In genomic region chr3:52006820-52007133, GRCh38 we compare ENCODE assay signal across 18 cellular contexts. TPM values are rescaled to one million over a fixed set of nuclear protein-coding genes. Genes with fewer than 3 reads are reported as not detected.
DNase-seq lines count a peak whose midpoint lies in the region; TF ChIP-seq lines count a peak whose summit lies in the region.
"Had no signal": no experiment of that assay in that cellular context is flagged by ENCODE, and none has a peak within 500 bp of the region (broad histone marks: within the 10 kb centered on the region; RNA-seq: fewer than 3 reads in every experiment).

No MANE protein-coding gene starts in this region.

- WGBS in H9 (ENCODE audit: extremely low coverage, insufficient read length, low lambda C conversion rate) = no CpG with 5 or more reads among the region's 6 CpGs
- no CpG with 5 or more reads among the region's 6 CpGs for WGBS in neuronal stem cell (ENCODE audit: extremely low coverage in 2 of 2, insufficient read length in 2 of 2, insufficient replicate concordance in 1 of 2), 2 donors

- H3K27me3 ChIP-seq in BLaER1 (no peaks in the 10 kb centered on the region), H9 (ENCODE audit: insufficient read depth, low read length) (no peaks in the 10 kb centered on the region), neuronal stem cell (ENCODE audit: control insufficient read depth in 3 of 3, insufficient read depth in 3 of 3, low read depth in 1 of 3, low read length in 3 of 3) (no peaks in the 10 kb centered on the region)
- H3K27me3 ChIP-seq: MG63 had no signal

- H2AFZ ChIP-seq in H9 (ENCODE audit: low read length) (no peak overlapping the region), neuronal stem cell (ENCODE audit: low read length) (no peak overlapping the region)

- H4K8ac ChIP-seq in H9 (replicated peaks; ENCODE audit: insufficient read length, low read depth, low read length) (no peak overlapping the region), neuronal stem cell (ENCODE audit: low read depth, low read length) (no peak overlapping the region)

- H3K23ac ChIP-seq in H9 (ENCODE audit: insufficient read length, low read depth, low read length) = no peak overlapping the region
- no peak overlapping the region for H3K23ac ChIP-seq in neuronal stem cell (ENCODE audit: low read depth, low read length, poor library complexity)

- TF ChIP-seq CTCF in H9 (conservative IDR thresholded peaks at IDR 0.05) = no peak

- no peaks in the 10 kb centered on the region for H3K79me2 ChIP-seq in H9 (ENCODE audit: insufficient read depth, low read length)

- H2BK5ac ChIP-seq in H9 (ENCODE audit: insufficient read length, low read length) (no peak overlapping the region), neuronal stem cell (ENCODE audit: low read length) (no peak overlapping the region)

- H3K4ac ChIP-seq in H9 (ENCODE audit: low read depth, low read length) (no peak overlapping the region), neuronal stem cell (ENCODE audit: low read length) (no peak overlapping the region)

- H3K4me3 ChIP-seq in BLaER1 (no peak overlapping the region), neuronal stem cell (ENCODE audit: low read length in 2 of 2) (no peak overlapping the region)
- H3K4me3 ChIP-seq: A549, K562, MG63 had no signal

- H3K9me3 ChIP-seq in BLaER1 (no peaks in the 10 kb centered on the region), H9 (ENCODE audit: control insufficient read depth, low read depth, low read length) (no peaks in the 10 kb centered on the region), neuronal stem cell (replicated peaks in 1 of 2; ENCODE audit: control insufficient read depth in 2 of 2, insufficient read depth in 1 of 2, low read depth in 1 of 2, low read length in 2 of 2) (no peaks in the 10 kb centered on the region)
- H3K9me3 ChIP-seq: A549, MG63 had no signal

- H3K56ac ChIP-seq in H9 (ENCODE audit: insufficient read length, low read depth, low read length) = no peak overlapping the region

- no peak for DNase-seq in H9
- peak; percentile 43 for DNase-seq in SK-N-DZ (ENCODE audit: low spot score)
- no peak for DNase-seq in neuronal stem cell (ENCODE audit: low spot score)
- DNase-seq in DMS53 (lab: John Stamatoyannopoulos, UW) = no peak
- no peak for DNase-seq in NCI-H446 (lab: John Stamatoyannopoulos, UW)
- no peak for DNase-seq in Kasumi-1 (lab: John Stamatoyannopoulos, UW)
- DNase-seq: CD8-positive, alpha-beta memory T cell; DND-41; MG63; NCI-H1105 treated with DMSO at 0.1 percent for 48 hours; NCI-H146; NCI-H1930; NCI-H526 treated with DMSO at 0.1 percent for 48 hours; T-cell had no signal

- H3T11ph ChIP-seq in H9 (ENCODE audit: low read length) = no peak overlapping the region

- H2BK15ac ChIP-seq in H9 (ENCODE audit: low read depth, low read length) (no peak overlapping the region), neuronal stem cell (ENCODE audit: low read length) (no peak overlapping the region)

- H2BK120ac ChIP-seq in H9 (ENCODE audit: low read depth, low read length, poor library complexity, severe bottlenecking) (no peak overlapping the region), neuronal stem cell (ENCODE audit: low read depth, low read length) (no peak overlapping the region)

- H2AK5ac ChIP-seq in H9 (ENCODE audit: insufficient read length, low read length) (no peak overlapping the region), neuronal stem cell (ENCODE audit: low read depth, low read length) (peak overlapping the region; percentile 90)

- H3K14ac ChIP-seq in H9 (ENCODE audit: insufficient read depth, low read length) (0 out of 2 replicates have a peak overlapping the region, but pooled peaks have one; percentile 31), neuronal stem cell (ENCODE audit: low read length) (no peak overlapping the region)

- H3K4me1 ChIP-seq in BLaER1 = peaks cover 40% of the 10 kb centered on the region
- peaks cover 15% of the 10 kb centered on the region; the same call in 1 of the 2 replicates for H3K4me1 ChIP-seq in H9 (ENCODE audit: insufficient read depth, low read length)
- H3K4me1 ChIP-seq in neuronal stem cell (ENCODE audit: control insufficient read depth in 2 of 2, insufficient read depth in 1 of 2, low read depth in 1 of 2, low read length in 2 of 2) = peaks cover 41 to 50% of the 10 kb centered on the region in 2 donors
- H3K4me1 ChIP-seq: A549 had no signal

- peaks cover 4% of the 10 kb centered on the region for H3K27me3 Mint-ChIP-seq in H9 (ENCODE audit: low read depth)
- H3K27me3 Mint-ChIP-seq: T-cell had no signal

- H3K4me1 Mint-ChIP-seq in H9 = peaks cover 46 to 60% of the 10 kb centered on the region in 2 experiments

- no peaks in the 10 kb centered on the region for H3K23me2 ChIP-seq in H9 (ENCODE audit: insufficient read length, low read depth, low read length, poor library complexity, severe bottlenecking)

- H3K27ac ChIP-seq in BLaER1 (no peak overlapping the region), H9 (ENCODE audit: insufficient read length, low read depth, low read length) (no peak overlapping the region), neuronal stem cell (replicated peaks; ENCODE audit: low read length) (no peak overlapping the region)
- H3K27ac ChIP-seq: A549 had no signal

- no peak overlapping the region for H3K4me3 Mint-ChIP-seq in H9
- H3K4me3 Mint-ChIP-seq: CD8-positive, alpha-beta memory T cell; T-cell had no signal

- no peaks in the 10 kb centered on the region for H3K9me3 Mint-ChIP-seq in H9
- H3K9me3 Mint-ChIP-seq: CD14-positive monocyte; CD8-positive, alpha-beta memory T cell; T-cell had no signal

- H3K4me2 ChIP-seq in BLaER1 = peak overlapping the region; percentile 76
- H3K4me2 ChIP-seq in H9 (ENCODE audit: insufficient read depth, insufficient read length, low read length) = no peak overlapping the region
- H3K4me2 ChIP-seq in neuronal stem cell (ENCODE audit: insufficient read depth, low read length, poor library complexity, severe bottlenecking) = no peak overlapping the region
- H3K4me2 ChIP-seq: A549 had no signal

- H3K9ac ChIP-seq in BLaER1 (no peak overlapping the region), H9 (ENCODE audit: extremely low read depth, insufficient read length, low read length) (no peak overlapping the region), neuronal stem cell (ENCODE audit: low read depth, low read length, poor library complexity) (peak overlapping the region; percentile 13)

- no peaks in the 10 kb centered on the region for H3K79me1 ChIP-seq in H9 (ENCODE audit: insufficient read depth, low read depth, low read length, poor library complexity, severe bottlenecking)
- H3K79me1 ChIP-seq in neuronal stem cell (ENCODE audit: low read depth, low read length) = no peaks in the 10 kb centered on the region

- H4K20me1 ChIP-seq in BLaER1 = no peaks in the 10 kb centered on the region
- H4K20me1 ChIP-seq in H9 (ENCODE audit: control insufficient read depth, insufficient read depth, insufficient read length) = no peaks in the 10 kb centered on the region

- H4K91ac ChIP-seq in H9 (ENCODE audit: insufficient read length, low read depth, low read length) (no peak overlapping the region), neuronal stem cell (ENCODE audit: low read depth, low read length, poor library complexity) (no peak overlapping the region)

- no peak overlapping the region for H4K5ac ChIP-seq in H9 (ENCODE audit: insufficient read length, low read depth, low read length)

- no peak overlapping the region for H2BK20ac ChIP-seq in H9 (ENCODE audit: low read depth, low read length, poor library complexity, severe bottlenecking)

- no peaks in the 10 kb centered on the region; a peak in 1 of 7 replicates for H3K36me3 Mint-ChIP-seq in H9 (ENCODE audit: insufficient read depth in 1 of 3, low read depth in 3 of 3)
- H3K36me3 Mint-ChIP-seq: CD14-positive monocyte; CD8-positive, alpha-beta memory T cell; T-cell had no signal

- no peak overlapping the region; a peak in 1 of 7 replicates for H3K27ac Mint-ChIP-seq in H9
- H3K27ac Mint-ChIP-seq: T-cell had no signal

- H3K18ac ChIP-seq in H9 (ENCODE audit: insufficient read length, low read depth, low read length) (no peak overlapping the region), neuronal stem cell (ENCODE audit: low read length) (no peak overlapping the region)

- no peaks in the 10 kb centered on the region for H3K36me3 ChIP-seq in BLaER1
- no peaks in the 10 kb centered on the region for H3K36me3 ChIP-seq in neuronal stem cell (replicated peaks in 1 of 2; ENCODE audit: control insufficient read depth in 2 of 2, insufficient read depth in 2 of 2, low read length in 2 of 2)
- H3K36me3 ChIP-seq: MG63 had no signal

- no peak overlapping the region for H2BK12ac ChIP-seq in H9 (ENCODE audit: insufficient read length, low read depth, low read length)
- no peak overlapping the region for H2BK12ac ChIP-seq in neuronal stem cell (ENCODE audit: low read length)

RNA-seq across cellular contexts. Expression of gene RPL29, which starts 11.1 kb away (rescaled TPM):
- 1,592 and 1,656 TPM in 2 replicates for total RNA-seq in H9 (2021)
- 1,243 and 1,338 TPM in 2 replicates for polyA plus RNA-seq in SK-N-DZ (2014; cell fraction: cytosol; rRNA removed)
- 862 and 1,031 TPM in 2 replicates for polyA plus RNA-seq in SK-N-DZ (2014; cell fraction: nucleus; rRNA removed)
- polyA plus RNA-seq in neuronal stem cell (2013, experiment 1 of 2) = 2,500 TPM
- 2,467 TPM for polyA plus RNA-seq in neuronal stem cell (2013, experiment 2 of 2)

RNA-seq across cellular contexts. Expression of gene ACY1, which starts 23.4 kb away (rescaled TPM):
- 62.6 and 63.6 TPM in 2 replicates for total RNA-seq in H9 (2021)
- polyA plus RNA-seq in SK-N-DZ (2014; cell fraction: cytosol; rRNA removed) = 56.2 and 56.3 TPM in 2 replicates
- 89.8 and 114 TPM in 2 replicates for polyA plus RNA-seq in SK-N-DZ (2014; cell fraction: nucleus; rRNA removed)
- 7.8 TPM for polyA plus RNA-seq in neuronal stem cell (2013, experiment 1 of 2)
- polyA plus RNA-seq in neuronal stem cell (2013, experiment 2 of 2) = 7.4 TPM

RNA-seq across cellular contexts. Expression of gene ABHD14A, which starts 31.9 kb away (rescaled TPM):
- 3.0 and 3.1 TPM in 2 replicates for total RNA-seq in H9 (2021)
- polyA plus RNA-seq in SK-N-DZ (2014; cell fraction: cytosol; rRNA removed) = 26.8 and 32.0 TPM in 2 replicates
- polyA plus RNA-seq in SK-N-DZ (2014; cell fraction: nucleus; rRNA removed) = 19.5 and 24.0 TPM in 2 replicates
- 18.1 TPM for polyA plus RNA-seq in neuronal stem cell (2013, experiment 1 of 2)
- 16.4 TPM for polyA plus RNA-seq in neuronal stem cell (2013, experiment 2 of 2)

RNA-seq across cellular contexts. Expression of gene ABHD14B, which starts 32.9 kb away (rescaled TPM):
- 7.4 and 8.4 TPM in 2 replicates for total RNA-seq in H9 (2021)
- polyA plus RNA-seq in SK-N-DZ (2014; cell fraction: cytosol; rRNA removed) = 28.5 and 32.5 TPM in 2 replicates
- polyA plus RNA-seq in SK-N-DZ (2014; cell fraction: nucleus; rRNA removed) = 38.4 and 42.4 TPM in 2 replicates
- 4.3 TPM for polyA plus RNA-seq in neuronal stem cell (2013, experiment 1 of 2)
- 4.5 TPM for polyA plus RNA-seq in neuronal stem cell (2013, experiment 2 of 2)

RNA-seq across cellular contexts. Expression of gene PCBP4, which starts 39.5 kb away (rescaled TPM):
- total RNA-seq in H9 (2021) = 20.9 and 24.6 TPM in 2 replicates
- 302 and 358 TPM in 2 replicates for polyA plus RNA-seq in SK-N-DZ (2014; cell fraction: cytosol; rRNA removed)
- 571 and 659 TPM in 2 replicates for polyA plus RNA-seq in SK-N-DZ (2014; cell fraction: nucleus; rRNA removed)
- polyA plus RNA-seq in neuronal stem cell (2013, experiment 1 of 2) = 68.8 TPM
- polyA plus RNA-seq in neuronal stem cell (2013, experiment 2 of 2) = 66.4 TPM
